Comparison of ENCODE assay signal across 25 cellular contexts in the genomic region with DNA sequence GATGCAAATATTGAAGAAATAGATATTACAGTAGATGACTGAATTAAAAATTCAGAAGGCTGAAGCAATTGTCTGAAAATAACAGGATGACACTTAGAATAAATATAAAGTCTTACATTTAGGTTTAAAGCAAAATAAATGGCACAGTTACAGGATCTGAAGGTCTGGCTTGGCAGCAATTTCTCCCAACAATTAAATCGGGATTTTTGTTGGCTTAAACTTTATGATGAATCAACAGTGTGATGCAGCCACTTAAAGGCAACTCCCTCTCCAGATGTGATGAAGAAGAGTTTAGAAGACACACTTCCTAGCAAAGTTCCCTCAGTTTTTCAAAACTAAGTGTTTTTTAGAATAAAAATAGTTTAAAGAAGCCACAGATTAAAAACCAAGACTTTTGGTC.
DNase-seq lines count a peak whose midpoint lies in the region; TF ChIP-seq lines count a peak whose summit lies in the region.
"Had no signal": no experiment of that assay in that cellular context is flagged by ENCODE, and none has a peak within 500 bp of the region (broad histone marks: within the 10 kb centered on the region; RNA-seq: fewer than 3 reads in every experiment).

No MANE protein-coding gene starts in this region.

- no peaks in the 10 kb centered on the region for H4K20me1 ChIP-seq in osteoblast (ENCODE audit: insufficient read depth, low read length)

- no peak for TF ChIP-seq CTCF in BJ (IDR thresholded peaks at IDR 0.05; ENCODE audit: insufficient read depth, low read depth, low read length)
- no peak for TF ChIP-seq CTCF in epithelial cell of esophagus (IDR thresholded peaks at IDR 0.05; ENCODE audit: insufficient read depth, low read depth, low read length, missing control alignments)
- TF ChIP-seq CTCF in osteoblast (IDR thresholded peaks at IDR 0.05; ENCODE audit: extremely low read depth, low read depth, low read length) = no peak

- H3K27ac ChIP-seq in osteoblast (ENCODE audit: low read depth, low read length) = peak overlapping the region; percentile 25
- H3K27ac ChIP-seq in caudate nucleus (ENCODE audit: low read depth, low read length) = no peak overlapping the region
- H3K27ac ChIP-seq: brain microvascular endothelial cell, coronary artery, hepatocyte, HL-60, suprapubic skin had no signal

- CTCF ChIA-PET in BJ (lab: Yijun Ruan, JAX) = no interaction called here

- H3K79me2 ChIP-seq in osteoblast (ENCODE audit: insufficient read depth, low read length) = no peaks in the 10 kb centered on the region
- H3K79me2 ChIP-seq: hepatocyte had no signal

- H3K27me3 ChIP-seq in BJ (ENCODE audit: control insufficient read depth, insufficient read depth, low read length) (no peaks in the 10 kb centered on the region), osteoblast (ENCODE audit: insufficient read depth, low read length) (no peaks in the 10 kb centered on the region)
- H3K27me3 ChIP-seq: brain microvascular endothelial cell, hepatocyte, suprapubic skin had no signal

- no peaks in the 10 kb centered on the region for H3K9me3 ChIP-seq in osteoblast (ENCODE audit: low read depth, low read length)
- H3K9me3 ChIP-seq: suprapubic skin had no signal

- peaks cover 30% of the 10 kb centered on the region for H3K4me1 ChIP-seq in osteoblast (ENCODE audit: insufficient read depth, low read length)

- H3K4me2 ChIP-seq in osteoblast (ENCODE audit: insufficient read depth, low read length) = peak overlapping the region; percentile 1
- H3K4me2 ChIP-seq: hepatocyte had no signal

- H3K4me3 ChIP-seq in BJ (ENCODE audit: low read depth, low read length) = no peak overlapping the region
- no peak overlapping the region for H3K4me3 ChIP-seq in epithelial cell of esophagus (ENCODE audit: low read length)
- H3K4me3 ChIP-seq in osteoblast (ENCODE audit: insufficient read depth, low read length) = no peak overlapping the region
- H3K4me3 ChIP-seq: coronary artery, hepatocyte, suprapubic skin had no signal

- POLR2A ChIA-PET in BJ (lab: Charles Lee) = no interaction called here

- H3K36me3 ChIP-seq in BJ (ENCODE audit: control insufficient read depth, insufficient read depth, low read length) (no peaks in the 10 kb centered on the region), osteoblast (ENCODE audit: insufficient read depth, low read length) (no peaks in the 10 kb centered on the region)
- H3K36me3 ChIP-seq: brain microvascular endothelial cell, suprapubic skin had no signal

- peak; percentile 46 for DNase-seq in BJ (ENCODE audit: low read depth)
- DNase-seq in RPMI7951 (ENCODE audit: low read depth) = peak; percentile 63
- peak; percentile 30 for DNase-seq in epithelial cell of esophagus (ENCODE audit: low read depth)
- DNase-seq in osteoblast (ENCODE audit: insufficient read length, low spot score, missing footprints) = peak; percentile 66
- no peak for DNase-seq in DMS153 (lab: John Stamatoyannopoulos, UW)
- DNase-seq in caudate nucleus (lab: John Stamatoyannopoulos, UW) = no peak
- no peak for DNase-seq in middle frontal gyrus (ENCODE audit: extremely low spot score, low spot score)
- DNase-seq: activated CD4-positive, alpha-beta memory T cell treated with anti-CD3 and anti-CD28 coated beads for 36 hours; activated naive CD8-positive, alpha-beta T cell treated with anti-CD3 and anti-CD28 coated beads for 36 hours; brain microvascular endothelial cell; H9; immature natural killer cell; naive thymus-derived CD4-positive, alpha-beta T cell; NCI-H1048; NCI-H1694 treated with DMSO at 0.1 percent for 48 hours; NCI-H2171 treated with DMSO at 0.1 percent for 48 hours; NCI-H526 treated with DMSO at 0.1 percent for 48 hours; occipital lobe; small intestine; stimulated activated CD4-positive, alpha-beta T cell treated with anti-CD3 and anti-CD28 coated beads, Interleukin-1b, Interleukin-23, amount 100 ng/mL, for 48 hours; T-helper 1 cell had no signal

- no peak overlapping the region for H2AFZ ChIP-seq in osteoblast (ENCODE audit: low read length)
- H2AFZ ChIP-seq: hepatocyte had no signal

Comparison
In these comparisons a context has a peak if more than half of its experiments do, and no peak if none do; other contexts are left out.
1. DNase-seq: peak in BJ (single experiment), RPMI7951 (single experiment), epithelial cell of esophagus (single experiment) and osteoblast (single experiment); none in DMS153 (single experiment), caudate nucleus (0 of 61) and middle frontal gyrus (single experiment).